4 cellular contexts compared by ENCODE assay signal in genomic region chr9:123249162-123249561, GRCh38. TPM values are rescaled to one million over a fixed set of nuclear protein-coding genes. Genes with fewer than 3 reads are reported as not detected.
DNase-seq lines count a peak whose midpoint lies in the region; ATAC-seq, FAIRE-seq and TF ChIP-seq lines count a peak whose summit lies in the region.
"Not testable (repeated sequence)": the region's sequence is repeated elsewhere in the genome, so short reads cannot be mapped to it uniquely, and the experiment has no call there.

No MANE protein-coding gene starts in this region.

- H3K9me1 ChIP-seq in K562 (ENCODE audit: control insufficient read depth, insufficient read depth, low read length): not testable (repeated sequence)

- not testable (repeated sequence) for H3K36me3 Mint-ChIP-seq in WTC11

- H3K4me2 ChIP-seq in K562 (ENCODE audit: insufficient read depth, low read length); HepG2 (ENCODE audit: low read depth, low read length): not testable (repeated sequence)

- TF ChIP-seq RAD21 in K562 (CRISPR knock-in tag; conservative IDR thresholded peaks at IDR 0.05 in 1 of 2, IDR thresholded peaks at IDR 0.05 in 1 of 2); HepG2 (CRISPR knock-in tag; IDR thresholded peaks at IDR 0.05): not testable (repeated sequence)

- H3K27ac Mint-ChIP-seq in WTC11: not testable (repeated sequence)

- peaks cover 27% of the 10 kb centered on the region for H3K4me1 Mint-ChIP-seq in WTC11

- peaks cover 16% of the 10 kb centered on the region for H4K20me1 ChIP-seq in K562 (replicated peaks; ENCODE audit: control insufficient read depth, insufficient read depth, low read length)
- H4K20me1 ChIP-seq in HepG2 (ENCODE audit: insufficient read depth, low read length): not testable (repeated sequence)

- TF ChIP-seq CTCF in HEK293 (tag by site-specific recombination; IDR thresholded peaks at IDR 0.05); WTC11 (IDR thresholded peaks at IDR 0.05); K562 (IDR thresholded peaks at IDR 0.05 in 2 of 3, conservative IDR thresholded peaks at IDR 0.05 in 1 of 3; ENCODE audit: insufficient read depth in 2 of 3, low read depth in 1 of 3, low read length in 3 of 3); HepG2 (CRISPR knock-in tag; IDR thresholded peaks at IDR 0.05): not testable (repeated sequence)

- not testable (repeated sequence) for H3K9me3 ChIP-seq in HEK293 (ENCODE audit: control insufficient read depth, insufficient read depth, low read depth, low read length); K562 (replicated peaks; ENCODE audit: control insufficient read depth, insufficient read depth, low read depth, low read length); HepG2 (ENCODE audit: low read length)

- ATAC-seq in WTC11, K562, HepG2: not testable (repeated sequence)

- not testable (repeated sequence) for H3K27ac ChIP-seq in HEK293 (ENCODE audit: extremely low read depth, low read depth, low read length); K562 (ENCODE audit: extremely low read depth, low read depth, low read length); HepG2 (ENCODE audit: extremely low read length, insufficient read depth, low read length)

- not testable (repeated sequence) for H3K9ac ChIP-seq in K562 (ENCODE audit: insufficient read depth in 1 of 2, low read depth in 2 of 2, low read length in 2 of 2); HepG2 (ENCODE audit: insufficient read depth, low read depth, low read length)

- H3K27me3 Mint-ChIP-seq in WTC11 (ENCODE audit: low read depth): not testable (repeated sequence)

- POLR2A ChIA-PET in HEK293 (lab: Yijun Ruan, JAX); WTC11 (lab: Charles Lee): not testable (repeated sequence)
- POLR2A ChIA-PET in K562 (lab: Yijun Ruan, JAX): interaction anchor here (0.6 to 2.4 kb wide), 3 partner anchors 9 to 38 kb away, joined by 3 to 7 read pairs (median 3); no protein-coding TSS in a partner anchor
- POLR2A ChIA-PET in HepG2 (lab: Yijun Ruan, JAX): interaction anchor here (0.7 kb wide), 1 partner anchor 12 kb away, joined by 3 read pairs; no protein-coding TSS in a partner anchor

- not testable (repeated sequence) for TF ChIP-seq POLR2A in K562 (conservative IDR thresholded peaks at IDR 0.05); HepG2 (IDR thresholded peaks at IDR 0.05; ENCODE audit: insufficient read depth in 1 of 2, low read depth in 2 of 2, low read length in 2 of 2)

- FAIRE-seq in K562 (lab: Jason Lieb, UNC); HepG2 (lab: Jason Lieb, UNC): not testable (repeated sequence)

- H3K4me3 ChIP-seq in HEK293 (ENCODE audit: low read depth, low read length); K562; HepG2 (replicated peaks in 1 of 3; ENCODE audit: insufficient read depth in 1 of 3, low read depth in 2 of 3, low read length in 3 of 3): not testable (repeated sequence)

- H3K79me2 ChIP-seq in K562 (ENCODE audit: control insufficient read depth, insufficient read depth, low read length) (peaks cover 95% of the 10 kb centered on the region), HepG2 (ENCODE audit: insufficient read depth, low read length) (peaks cover 50% of the 10 kb centered on the region)

- H3K4me3 Mint-ChIP-seq in WTC11: not testable (repeated sequence)

- intact Hi-C loops in K562 (cut with micrococcal nuclease); HepG2 (cut with micrococcal nuclease; ENCODE audit: unreplicated experiment): not testable (repeated sequence)

- WGBS in K562 (ENCODE audit: insufficient coverage, low coverage, missing lambda C conversion rate): 82% methylated on average over 4 of the region's 4 CpGs
- 88% methylated on average over 4 of the region's 4 CpGs for WGBS in HepG2 (ENCODE audit: low lambda C conversion rate)

- not testable (repeated sequence) for DNase-seq in WTC11 (ENCODE audit: low spot score); K562 (ENCODE audit: extremely low read depth in 1 of 4, low spot score in 3 of 4); HepG2 (ENCODE audit: low spot score)

- not testable (repeated sequence) for BruUV-seq in K562 (replicated peaks; lab: Mats Ljungman, UMichigan); HepG2 (replicated peaks; lab: Mats Ljungman, UMichigan)

- in situ Hi-C loops in K562 (cut with MboI); HepG2 (cut with HindIII; ENCODE audit: extremely low pct_ligation_motif_present, low pct_unique_long_range_greater_than_20kb): not testable (repeated sequence)

- H3K36me3 ChIP-seq in HEK293 (ENCODE audit: control insufficient read depth in 2 of 2, insufficient read depth in 1 of 2, low read length in 2 of 2); K562 (ENCODE audit: control insufficient read depth, insufficient read depth, low read length); HepG2 (replicated peaks in 1 of 2; ENCODE audit: control insufficient read depth in 1 of 2, insufficient read depth in 2 of 2, low read length in 2 of 2): not testable (repeated sequence)

- not testable (repeated sequence) for TF ChIP-seq EP300 in K562 (IDR thresholded peaks at IDR 0.05; ENCODE audit: low read length); HepG2 (IDR thresholded peaks at IDR 0.05; ENCODE audit: low read depth in 2 of 2, low read length in 2 of 2); HepG2 (CRISPR knock-in tag; IDR thresholded peaks at IDR 0.05; ENCODE audit: borderline replicate concordance)

- H3K9me3 Mint-ChIP-seq in WTC11: not testable (repeated sequence)

- H2AFZ ChIP-seq in K562 (ENCODE audit: low read depth, low read length); HepG2 (ENCODE audit: low read length): not testable (repeated sequence)

- H3K4me1 ChIP-seq in HEK293 (ENCODE audit: control insufficient read depth, insufficient read depth, low read length) (peaks cover 13% of the 10 kb centered on the region), K562 (replicated peaks in 1 of 2; ENCODE audit: control insufficient read depth in 2 of 2, insufficient read depth in 2 of 2, low read length in 2 of 2) (peaks cover 2 to 13% of the 10 kb centered on the region in 2 experiments; a peak in 4 of 5 replicates), HepG2 (ENCODE audit: insufficient read depth, low read length) (peaks cover 21% of the 10 kb centered on the region)

- not testable (repeated sequence) for H3K27me3 ChIP-seq in K562 (ENCODE audit: control insufficient read depth in 2 of 2, insufficient read depth in 2 of 2, low read length in 2 of 2); HepG2 (ENCODE audit: control insufficient read depth in 1 of 2, insufficient read depth in 2 of 2, low read length in 2 of 2)

- CTCF ChIA-PET in HEK293 (lab: Yijun Ruan, JAX); WTC11 (lab: Charles Lee); K562 (lab: Yijun Ruan, JAX; ENCODE audit: low intra/inter-chr PET ratio); HepG2 (lab: Yijun Ruan, JAX; ENCODE audit: low intra/inter-chr PET ratio, low total read pairs): not testable (repeated sequence)

RNA-seq across cellular contexts. Expression of gene STRBP, which starts 19.2 kb away (rescaled TPM):
- total RNA-seq in WTC11 (2021): 90.9 to 102 TPM (median 96.3 TPM) in 3 replicates
- 46.0 and 136 TPM in 2 replicates for total RNA-seq in K562 (2011; cell fraction: chromatin; rRNA removed; ENCODE audit: low replicate concordance)
- 19.3 and 35.9 TPM in 2 replicates for total RNA-seq in K562 (2011; cell fraction: nucleolus; rRNA removed)
- 54.3 and 86.7 TPM in 2 replicates for total RNA-seq in K562 (2011; cell fraction: nucleoplasm; rRNA removed)
- 53.8 and 55.9 TPM in 2 replicates for total RNA-seq in K562 (2014; rRNA removed)
- 84.0 and 87.4 TPM in 2 replicates for total RNA-seq in K562 (2014; rRNA removed; fragmentation: Illumina TruSeq; extraction: Trizol)
- 67.9 and 75.3 TPM in 2 replicates for total RNA-seq in K562 (2015; rRNA removed; fragmentation: Illumina TruSeq; extraction: Trizol)
- 66.5 and 73.5 TPM in 2 replicates for total RNA-seq in K562 (2021)
- polyA plus RNA-seq in K562 (2011; rRNA removed): 54.7 and 72.2 TPM in 2 replicates
- 13.6 and 21.7 TPM in 2 replicates for polyA plus RNA-seq in K562 (2011; cell fraction: cytosol; rRNA removed)
- 71.8 and 82.8 TPM in 2 replicates for polyA plus RNA-seq in K562 (2011; cell fraction: nucleus; rRNA removed)
- polyA plus RNA-seq in K562 (2012): 64.9 and 101 TPM in 2 replicates
- 56.1 and 70.2 TPM in 2 replicates for polyA plus RNA-seq in K562 (2014; fragmentation: Illumina TruSeq; extraction: Trizol)
- polyA plus RNA-seq in K562 (2014; fragmentation: Nextera tagmentation; extraction: Ambion mirVana): 10 to 100 TPM; 27.7 to 27.8 TPM
- 52.1 and 56.0 TPM in 2 replicates for polyA plus RNA-seq in K562 (2014; rRNA removed)
- 77.1 and 87.7 TPM in 2 replicates for polyA minus RNA-seq in K562 (2011; rRNA and poly(A)+ RNA removed)
- polyA minus RNA-seq in K562 (2011; cell fraction: cytosol; rRNA and poly(A)+ RNA removed): 22.9 and 56.2 TPM in 2 replicates
- 30.8 and 58.6 TPM in 2 replicates for polyA minus RNA-seq in K562 (2011; cell fraction: nucleus; rRNA and poly(A)+ RNA removed)
- 38.5 and 46.1 TPM in 2 replicates for total RNA-seq in HepG2 (2016; rRNA removed; fragmentation: Illumina TruSeq; extraction: Trizol)
- total RNA-seq in HepG2 (2016; cell fraction: cytosol; rRNA removed; fragmentation: Illumina TruSeq; extraction: Trizol; ENCODE audit: low read depth): 27.5 and 31.8 TPM in 2 replicates
- 37.6 and 46.6 TPM in 2 replicates for total RNA-seq in HepG2 (2016; cell fraction: insoluble cytoplasmic fraction; rRNA removed; fragmentation: Illumina TruSeq; extraction: Trizol)
- total RNA-seq in HepG2 (2016; cell fraction: membrane; rRNA removed; fragmentation: Illumina TruSeq; extraction: Trizol): 52.4 and 62.5 TPM in 2 replicates
- 36.3 and 39.1 TPM in 2 replicates for total RNA-seq in HepG2 (2016; cell fraction: nucleus; rRNA removed; fragmentation: Illumina TruSeq; extraction: Trizol)
- 12.4 and 14.5 TPM in 2 replicates for polyA plus RNA-seq in HepG2 (2011; rRNA removed)
- 6.8 and 8.8 TPM in 2 replicates for polyA plus RNA-seq in HepG2 (2011; cell fraction: cytosol; rRNA removed)
- polyA plus RNA-seq in HepG2 (2011; cell fraction: nucleus; rRNA removed): 5.9 and 6.5 TPM in 2 replicates
- polyA plus RNA-seq in HepG2 (2012): 19.9 and 21.4 TPM in 2 replicates
- 22.1 and 23.5 TPM in 2 replicates for polyA plus RNA-seq in HepG2 (2016; cell fraction: cytosol; fragmentation: Illumina TruSeq; extraction: Trizol; ENCODE audit: low read depth)
- 42.0 and 44.1 TPM in 2 replicates for polyA plus RNA-seq in HepG2 (2016; cell fraction: insoluble cytoplasmic fraction; fragmentation: Illumina TruSeq; extraction: Trizol; ENCODE audit: low read depth)
- 36.4 and 38.7 TPM in 2 replicates for polyA plus RNA-seq in HepG2 (2016; cell fraction: membrane; fragmentation: Illumina TruSeq; extraction: Trizol; ENCODE audit: low read depth)
- polyA plus RNA-seq in HepG2 (2016; cell fraction: nucleus; fragmentation: Illumina TruSeq; extraction: Trizol; ENCODE audit: insufficient read depth, low read depth): 28.7 and 36.9 TPM in 2 replicates
- 17.6 and 26.8 TPM in 2 replicates for polyA minus RNA-seq in HepG2 (2011; rRNA and poly(A)+ RNA removed; ENCODE audit: low replicate concordance)
- polyA minus RNA-seq in HepG2 (2011; cell fraction: cytosol; rRNA and poly(A)+ RNA removed): 11.6 and 11.7 TPM in 2 replicates
- polyA minus RNA-seq in HepG2 (2011; cell fraction: nucleus; rRNA and poly(A)+ RNA removed): 30.8 and 31.4 TPM in 2 replicates
